Comparison of ENCODE assay signal across 20 cellular contexts in the genomic region with DNA sequence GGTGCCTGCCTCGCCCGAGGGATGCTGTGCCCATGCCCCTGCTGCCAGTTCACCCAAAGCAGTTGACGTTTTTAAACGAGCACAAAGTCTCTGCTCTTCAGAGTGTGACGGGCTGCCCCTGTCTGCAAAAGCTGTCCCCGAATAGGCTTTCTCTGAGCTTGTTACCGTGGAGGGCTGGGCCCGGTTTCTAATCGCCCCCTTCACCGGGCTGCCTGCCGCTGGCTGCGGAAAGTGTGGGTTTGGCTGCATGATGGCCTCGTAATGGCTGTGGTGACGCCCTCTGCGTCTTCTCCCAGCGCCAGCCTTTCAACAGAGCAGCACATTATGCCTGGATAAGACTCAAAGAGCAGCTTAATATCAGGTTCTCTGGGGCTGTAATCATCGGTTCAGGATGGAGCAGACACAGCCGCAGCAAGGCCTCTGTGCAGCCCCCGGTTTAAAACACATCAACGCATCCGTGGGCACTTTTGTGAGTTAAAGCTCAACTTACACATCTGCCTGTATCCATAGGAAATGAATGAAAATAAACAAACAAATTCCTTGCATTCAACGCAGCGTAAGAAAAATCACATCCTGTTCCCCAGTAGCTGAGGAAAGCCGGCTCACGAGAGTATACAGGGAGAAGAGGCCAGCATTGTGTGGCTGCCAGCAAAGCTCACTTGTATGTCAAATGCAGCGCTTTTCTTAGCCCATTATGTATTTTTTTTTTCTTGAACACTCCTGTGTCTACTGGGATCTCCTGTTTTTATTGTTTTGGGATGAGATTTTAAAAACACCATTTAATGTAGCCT.
DNase-seq lines count a peak whose midpoint lies in the region; ATAC-seq and TF ChIP-seq lines count a peak whose summit lies in the region.
"Had no signal": no experiment of that assay in that cellular context is flagged by ENCODE, and none has a peak within 500 bp of the region (broad histone marks: within the 10 kb centered on the region; RNA-seq: fewer than 3 reads in every experiment).

No MANE protein-coding gene starts in this region.

- peaks cover 15% of the 10 kb centered on the region for H3K4me1 Mint-ChIP-seq in WTC11
- no peaks in the 10 kb centered on the region for H3K4me1 Mint-ChIP-seq in natural killer cell treated with Interleukin-12 subunit alpha and Interleukin-12 subunit beta and Interleukin-15 and Interleukin-18, amount 100 ng/mL, for 72 hours (ENCODE audit: low read depth in 2 of 2)

- H3K27me3 Mint-ChIP-seq in WTC11 (ENCODE audit: low read depth), result no peaks in the 10 kb centered on the region; the same call in 1 of the 2 replicates
- peaks cover 4 to 8% of the 10 kb centered on the region in 2 donors for H3K27me3 Mint-ChIP-seq in natural killer cell treated with Interleukin-12 subunit alpha and Interleukin-12 subunit beta and Interleukin-15 and Interleukin-18, amount 100 ng/mL, for 72 hours

- intact Hi-C loops in sigmoid colon (cut with DNase I), result no loop called here

- H3K36me3 ChIP-seq in sigmoid colon, result no peaks in the 10 kb centered on the region

- no peaks in the 10 kb centered on the region for H3K36me3 Mint-ChIP-seq in WTC11
- no peaks in the 10 kb centered on the region for H3K36me3 Mint-ChIP-seq in natural killer cell treated with Interleukin-12 subunit alpha and Interleukin-12 subunit beta and Interleukin-15 and Interleukin-18, amount 100 ng/mL, for 72 hours
- H3K36me3 Mint-ChIP-seq: activated naive CD8-positive, alpha-beta T cell had no signal

- POLR2A ChIA-PET in WTC11 (lab: Charles Lee), result no interaction called here

- no peak overlapping the region; the same call in 1 of the 2 replicates for H3K27ac Mint-ChIP-seq in WTC11
- H3K27ac Mint-ChIP-seq in natural killer cell treated with Interleukin-12 subunit alpha and Interleukin-12 subunit beta and Interleukin-15 and Interleukin-18, amount 100 ng/mL, for 72 hours, result no peak overlapping the region
- H3K27ac Mint-ChIP-seq: activated naive CD8-positive, alpha-beta T cell had no signal

- peaks cover 2% of the 10 kb centered on the region; the same call in 1 of the 2 replicates for H3K9me3 Mint-ChIP-seq in WTC11
- H3K9me3 Mint-ChIP-seq in natural killer cell treated with Interleukin-12 subunit alpha and Interleukin-12 subunit beta and Interleukin-15 and Interleukin-18, amount 100 ng/mL, for 72 hours, result no peaks in the 10 kb centered on the region

- WGBS in sigmoid colon, 2 donors, result 54 to 66% methylated on average over 26 of the region's 26 CpGs

- peaks cover 2% of the 10 kb centered on the region for H3K27me3 ChIP-seq in layer of hippocampus (ENCODE audit: control insufficient read depth, insufficient read depth, low read length)
- H3K27me3 ChIP-seq in sigmoid colon, result peaks cover 0 to 9% (median 0%) of the 10 kb centered on the region in 3 donors

- H3K9me3 ChIP-seq in sigmoid colon, result no peaks in the 10 kb centered on the region

- no peaks in the 10 kb centered on the region for H3K4me1 ChIP-seq in sigmoid colon

- peak; percentile 87 for DNase-seq in NCI-H2107 treated with DMSO at 0.1 percent for 48 hours (lab: John Stamatoyannopoulos, UW; ENCODE audit: unreplicated experiment)
- no peak for DNase-seq in NCI-H2107 (lab: John Stamatoyannopoulos, UW)
- peak; percentile 5 for DNase-seq in WTC11 (ENCODE audit: low spot score)
- peak; percentile 48 for DNase-seq in sigmoid colon
- no peak for DNase-seq in NCI-H524 treated with DMSO at 0.1 percent for 48 hours (lab: John Stamatoyannopoulos, UW)
- DNase-seq in natural killer cell treated with Interleukin-12 subunit alpha and Interleukin-12 subunit beta and Interleukin-15 and Interleukin-18, amount 100 ng/mL, for 72 hours (ENCODE audit: low spot score), result no peak
- DNase-seq: activated CD4-positive, alpha-beta T cell treated with anti-CD3 and anti-CD28 coated beads for 48 hours; effector memory CD4-positive, alpha-beta T cell; KBM-7; kidney glomerular epithelial cell; NCI-H1105 treated with DMSO at 0.1 percent for 48 hours; NCI-H524; OCI-M1; posterior cingulate gyrus; stimulated activated CD4-positive, alpha-beta T cell treated with anti-CD3 and anti-CD28 coated beads, Interleukin-12 subunit alpha, Interleukin-12 subunit beta, amount 100 ng/mL, for 4 hours; stimulated activated naive CD4-positive, alpha-beta T cell treated with Interleukin-2 at 50 U/mL for 16 hours had no signal

- no peak for TF ChIP-seq EP300 in sigmoid colon (IDR thresholded peaks at IDR 0.05)

- CTCF ChIA-PET in WTC11 (lab: Charles Lee), result no interaction called here

- no peak for TF ChIP-seq POLR2A in sigmoid colon (IDR thresholded peaks at IDR 0.05)

- no peak overlapping the region for H3K4me3 ChIP-seq in sigmoid colon
- H3K4me3 ChIP-seq: SK-N-MC had no signal

- ATAC-seq in WTC11 (peak; percentile 21; the same call in 1 of the 2 replicates), HG03108 (IDR thresholded peaks at IDR 0.05; ENCODE audit: unreplicated experiment) (no peak)
- ATAC-seq in natural killer cell treated with Interleukin-12 subunit alpha and Interleukin-12 subunit beta and Interleukin-15 and Interleukin-18, amount 100 ng/mL, for 72 hours, result no peak

- H3K27ac ChIP-seq in layer of hippocampus (ENCODE audit: low read depth, low read length) (peak overlapping the region; percentile 50), sigmoid colon (no peak overlapping the region)
- H3K27ac ChIP-seq: SK-N-MC had no signal

- no peak for TF ChIP-seq CTCF in WTC11 (IDR thresholded peaks at IDR 0.05)
- no peak for TF ChIP-seq CTCF in sigmoid colon (IDR thresholded peaks at IDR 0.05)

- H3K4me3 Mint-ChIP-seq in WTC11, result no peak overlapping the region
- no peak overlapping the region for H3K4me3 Mint-ChIP-seq in natural killer cell treated with Interleukin-12 subunit alpha and Interleukin-12 subunit beta and Interleukin-15 and Interleukin-18, amount 100 ng/mL, for 72 hours
- H3K4me3 Mint-ChIP-seq: activated naive CD8-positive, alpha-beta T cell had no signal

TF ChIP-seq in WTC11, 78 proteins besides CTCF, POLR2A, EP300 and RAD21 (continues in another document):
- TF ChIP-seq SOX15 (CRISPR knock-in tag; IDR thresholded peaks at IDR 0.05) (no peak), ZNF263 (CRISPR knock-in tag; IDR thresholded peaks at IDR 0.05; ENCODE audit: low read depth) (no peak), SMAD3 (CRISPR knock-in tag; IDR thresholded peaks at IDR 0.05; ENCODE audit: borderline replicate concordance) (no peak), ZNF317 (CRISPR knock-in tag; IDR thresholded peaks at IDR 0.05; ENCODE audit: borderline replicate concordance, low read depth) (no peak), GTF2I (CRISPR knock-in tag; conservative IDR thresholded peaks at IDR 0.05) (no peak), TEAD4 (CRISPR knock-in tag; IDR thresholded peaks at IDR 0.05) (no peak), ELF4 (CRISPR knock-in tag; IDR thresholded peaks at IDR 0.05; ENCODE audit: low read depth) (no peak), NFE2L1 (CRISPR knock-in tag; IDR thresholded peaks at IDR 0.05) (no peak), ZNF396 (CRISPR knock-in tag; IDR thresholded peaks at IDR 0.05; ENCODE audit: borderline replicate concordance) (no peak), SP1 (CRISPR knock-in tag; conservative IDR thresholded peaks at IDR 0.05) (no peak), ETV6 (CRISPR knock-in tag; IDR thresholded peaks at IDR 0.05) (no peak)
- TF ChIP-seq, protein P1, sequence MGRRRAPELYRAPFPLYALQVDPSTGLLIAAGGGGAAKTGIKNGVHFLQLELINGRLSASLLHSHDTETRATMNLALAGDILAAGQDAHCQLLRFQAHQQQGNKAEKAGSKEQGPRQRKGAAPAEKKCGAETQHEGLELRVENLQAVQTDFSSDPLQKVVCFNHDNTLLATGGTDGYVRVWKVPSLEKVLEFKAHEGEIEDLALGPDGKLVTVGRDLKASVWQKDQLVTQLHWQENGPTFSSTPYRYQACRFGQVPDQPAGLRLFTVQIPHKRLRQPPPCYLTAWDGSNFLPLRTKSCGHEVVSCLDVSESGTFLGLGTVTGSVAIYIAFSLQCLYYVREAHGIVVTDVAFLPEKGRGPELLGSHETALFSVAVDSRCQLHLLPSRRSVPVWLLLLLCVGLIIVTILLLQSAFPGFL (CRISPR knock-in tag; IDR thresholded peaks at IDR 0.05; ENCODE audit: borderline replicate concordance), result no peak
- TF ChIP-seq, protein P2, sequence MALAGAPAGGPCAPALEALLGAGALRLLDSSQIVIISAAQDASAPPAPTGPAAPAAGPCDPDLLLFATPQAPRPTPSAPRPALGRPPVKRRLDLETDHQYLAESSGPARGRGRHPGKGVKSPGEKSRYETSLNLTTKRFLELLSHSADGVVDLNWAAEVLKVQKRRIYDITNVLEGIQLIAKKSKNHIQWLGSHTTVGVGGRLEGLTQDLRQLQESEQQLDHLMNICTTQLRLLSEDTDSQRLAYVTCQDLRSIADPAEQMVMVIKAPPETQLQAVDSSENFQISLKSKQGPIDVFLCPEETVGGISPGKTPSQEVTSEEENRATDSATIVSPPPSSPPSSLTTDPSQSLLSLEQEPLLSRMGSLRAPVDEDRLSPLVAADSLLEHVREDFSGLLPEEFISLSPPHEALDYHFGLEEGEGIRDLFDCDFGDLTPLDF (CRISPR knock-in tag; IDR thresholded peaks at IDR 0.05), result no peak
- TF ChIP-seq, protein P3, sequence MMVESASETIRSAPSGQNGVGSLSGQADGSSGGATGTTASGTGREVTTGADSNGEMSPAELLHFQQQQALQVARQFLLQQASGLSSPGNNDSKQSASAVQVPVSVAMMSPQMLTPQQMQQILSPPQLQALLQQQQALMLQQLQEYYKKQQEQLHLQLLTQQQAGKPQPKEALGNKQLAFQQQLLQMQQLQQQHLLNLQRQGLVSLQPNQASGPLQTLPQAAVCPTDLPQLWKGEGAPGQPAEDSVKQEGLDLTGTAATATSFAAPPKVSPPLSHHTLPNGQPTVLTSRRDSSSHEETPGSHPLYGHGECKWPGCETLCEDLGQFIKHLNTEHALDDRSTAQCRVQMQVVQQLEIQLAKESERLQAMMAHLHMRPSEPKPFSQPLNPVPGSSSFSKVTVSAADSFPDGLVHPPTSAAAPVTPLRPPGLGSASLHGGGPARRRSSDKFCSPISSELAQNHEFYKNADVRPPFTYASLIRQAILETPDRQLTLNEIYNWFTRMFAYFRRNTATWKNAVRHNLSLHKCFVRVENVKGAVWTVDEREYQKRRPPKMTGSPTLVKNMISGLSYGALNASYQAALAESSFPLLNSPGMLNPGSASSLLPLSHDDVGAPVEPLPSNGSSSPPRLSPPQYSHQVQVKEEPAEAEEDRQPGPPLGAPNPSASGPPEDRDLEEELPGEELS (CRISPR knock-in tag; IDR thresholded peaks at IDR 0.05), result no peak
- TF ChIP-seq, protein P4, sequence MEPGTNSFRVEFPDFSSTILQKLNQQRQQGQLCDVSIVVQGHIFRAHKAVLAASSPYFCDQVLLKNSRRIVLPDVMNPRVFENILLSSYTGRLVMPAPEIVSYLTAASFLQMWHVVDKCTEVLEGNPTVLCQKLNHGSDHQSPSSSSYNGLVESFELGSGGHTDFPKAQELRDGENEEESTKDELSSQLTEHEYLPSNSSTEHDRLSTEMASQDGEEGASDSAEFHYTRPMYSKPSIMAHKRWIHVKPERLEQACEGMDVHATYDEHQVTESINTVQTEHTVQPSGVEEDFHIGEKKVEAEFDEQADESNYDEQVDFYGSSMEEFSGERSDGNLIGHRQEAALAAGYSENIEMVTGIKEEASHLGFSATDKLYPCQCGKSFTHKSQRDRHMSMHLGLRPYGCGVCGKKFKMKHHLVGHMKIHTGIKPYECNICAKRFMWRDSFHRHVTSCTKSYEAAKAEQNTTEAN (CRISPR knock-in tag; IDR thresholded peaks at IDR 0.05), result no peak

Comparison
In these comparisons a context has a peak if more than half of its experiments do, and no peak if none do; other contexts are left out.
1. DNase-seq: peak in NCI-H2107 treated with DMSO at 0.1 percent for 48 hours (single experiment), WTC11 (single experiment) and sigmoid colon (single experiment); none in NCI-H2107 (single experiment), NCI-H524 treated with DMSO at 0.1 percent for 48 hours (single experiment) and natural killer cell treated with Interleukin-12 subunit alpha and Interleukin-12 subunit beta and Interleukin-15 and Interleukin-18, amount 100 ng/mL, for 72 hours (single experiment).